8 cellular contexts compared by ENCODE assay signal in genomic region chr12:71685312-71685906, GRCh38. TPM values are rescaled to one million over a fixed set of nuclear protein-coding genes. Genes with fewer than 3 reads are reported as not detected.
DNase-seq lines count a peak whose midpoint lies in the region; ATAC-seq and TF ChIP-seq lines count a peak whose summit lies in the region.

No MANE protein-coding gene starts in this region.

- H3K36me3 Mint-ChIP-seq in MCF 10A (ENCODE audit: insufficient read depth, unreplicated experiment) = no peaks in the 10 kb centered on the region
- H3K36me3 Mint-ChIP-seq in memory B cell = no peaks in the 10 kb centered on the region

- no peaks in the 10 kb centered on the region for H3K27me3 Mint-ChIP-seq in MCF 10A (ENCODE audit: insufficient read depth, unreplicated experiment)
- no peaks in the 10 kb centered on the region for H3K27me3 Mint-ChIP-seq in memory B cell

- CTCF ChIA-PET in MCF 10A (lab: Yijun Ruan, JAX) = interaction anchor here (0.6 to 6.7 kb wide), 23 partner anchors 8 to 451 kb away, joined by 3 to 226 read pairs (median 8); partner anchors contain the start of genes RAB21, THAP2 and ZFC3H1

- H3K27ac Mint-ChIP-seq in MCF 10A (ENCODE audit: low read depth, unreplicated experiment) = peak overlapping the region; percentile 76
- H3K27ac Mint-ChIP-seq in memory B cell = peak overlapping the region; percentile 94

- peak overlapping the region; percentile 92 for H3K27ac ChIP-seq in 22Rv1
- H3K27ac ChIP-seq in HL-60 (replicated peaks) = peak overlapping the region; percentile 88

- ATAC-seq in memory B cell (ENCODE audit: low read depth) (no peak), HG03095 (IDR thresholded peaks at IDR 0.05; ENCODE audit: unreplicated experiment) (no peak), HG03469 (IDR thresholded peaks at IDR 0.05; ENCODE audit: unreplicated experiment) (no peak)

- no peaks in the 10 kb centered on the region for H3K27me3 ChIP-seq in HL-60 (ENCODE audit: insufficient read depth, poor library complexity, severe bottlenecking)

- H3K4me3 ChIP-seq in HL-60 (replicated peaks; ENCODE audit: insufficient read depth, low read length) = peak overlapping the region; percentile 47

- TF ChIP-seq CTCF in 22Rv1 (IDR thresholded peaks at IDR 0.05) (no peak), HL-60 (IDR thresholded peaks at IDR 0.05; ENCODE audit: insufficient read depth, low read length) (no peak), MCF 10A (IDR thresholded peaks at IDR 0.05; ENCODE audit: unreplicated experiment) (no peak)

- H3K4me3 Mint-ChIP-seq in MCF 10A (ENCODE audit: unreplicated experiment) (peak overlapping the region; percentile 87), memory B cell (peak overlapping the region; percentile 93)

- no peaks in the 10 kb centered on the region for H3K9me3 Mint-ChIP-seq in MCF 10A (ENCODE audit: unreplicated experiment)
- H3K9me3 Mint-ChIP-seq in memory B cell = no peaks in the 10 kb centered on the region

- DNase-seq in HL-60 (ENCODE audit: low read depth in 1 of 2, low spot score in 1 of 2) (no peak), MCF 10A (ENCODE audit: unreplicated experiment) (no peak), memory B cell (ENCODE audit: low spot score in 2 of 2) (no peak), NOMO-1 treated with DMSO at 0.1 percent for 48 hours (lab: John Stamatoyannopoulos, UW; ENCODE audit: unreplicated experiment) (no peak), DMS114 treated with DMSO at 0.1 percent for 48 hours (lab: John Stamatoyannopoulos, UW; ENCODE audit: unreplicated experiment) (no peak)

- H3K4me1 Mint-ChIP-seq in MCF 10A (ENCODE audit: insufficient read depth, unreplicated experiment) (peaks cover 16% of the 10 kb centered on the region), memory B cell (peaks cover 9% of the 10 kb centered on the region)

- POLR2A ChIA-PET in MCF 10A (lab: Yijun Ruan, JAX) = interaction anchor here (0.6 to 7.9 kb wide), 20 partner anchors 8 to 155 kb away, joined by 3 to 248 read pairs (median 4); partner anchors contain the start of genes RAB21, THAP2 and ZFC3H1

- TSS peak; percentile 53 for BruUV-seq in MCF 10A (replicated peaks; lab: Mats Ljungman, UMichigan)

- intact Hi-C loops in MCF 10A (cut with micrococcal nuclease) = no loop called here

RNA-seq across cellular contexts. Expression of gene TMEM19, which starts 0.5 kb away (rescaled TPM):
- 7.2 and 7.3 TPM in 2 replicates for total RNA-seq in MCF 10A (2022)

RNA-seq across cellular contexts. Expression of gene THAP2, which starts 21.3 kb away (rescaled TPM):
- total RNA-seq in MCF 10A (2022) = 12.6 and 13.0 TPM in 2 replicates

RNA-seq across cellular contexts. Expression of gene ZFC3H1, which starts 21.8 kb away (rescaled TPM):
- 55.3 and 55.8 TPM in 2 replicates for total RNA-seq in MCF 10A (2022)
